In genomic region chr17:32327911-32328310, GRCh38 we compare ENCODE assay signal across 16 cellular contexts.
"Had no signal": no experiment of that assay in that cellular context is flagged by ENCODE, and none has a peak within 500 bp of the region (broad histone marks: within the 10 kb centered on the region; RNA-seq: fewer than 3 reads in every experiment).

No MANE protein-coding gene starts in this region.

- H3K9me3 ChIP-seq: ovary, right atrium auricular region, testis, tibial nerve had no signal

- H3K4me2 ChIP-seq: hepatocyte, smooth muscle cell had no signal

- H3K36me3 ChIP-seq: ovary, right atrium auricular region had no signal

- ATAC-seq: naive thymus-derived CD4-positive, alpha-beta T cell; stimulated activated naive CD8-positive, alpha-beta T cell treated with anti-CD3 and anti-CD28 coated beads, Interleukin-15, Interleukin-2, amounts not matched to agents 100 U/mL and 50 U/mL, for 24 hours had no signal

- H3K9me3 Mint-ChIP-seq: endodermal cell; naive thymus-derived CD4-positive, alpha-beta T cell; neural crest cell had no signal

- H3K27me3 Mint-ChIP-seq: naive thymus-derived CD4-positive, alpha-beta T cell had no signal

- H3K4me1 ChIP-seq: right atrium auricular region, testis had no signal

- DNase-seq: cerebellar nuclear complex; effector CD4-positive, alpha-beta T cell; endodermal cell; erythroblast; foreskin melanocyte; mesendoderm; naive thymus-derived CD4-positive, alpha-beta T cell; stimulated activated CD4-positive, alpha-beta T cell treated with anti-CD3 and anti-CD28 coated beads, Interleukin-2, amount 100 ng/mL, for 48 hours; stimulated activated naive CD8-positive, alpha-beta T cell treated with anti-CD3 and anti-CD28 coated beads, Interleukin-15, Interleukin-2, amounts not matched to agents 100 U/mL and 50 U/mL, for 24 hours; testis had no signal

- H3K4me3 Mint-ChIP-seq: endodermal cell; naive thymus-derived CD4-positive, alpha-beta T cell; neural crest cell had no signal

- H3K27me3 ChIP-seq: hepatocyte, ovary, right atrium auricular region, testis, tibial nerve had no signal

- H3K4me1 Mint-ChIP-seq: neural crest cell had no signal

- H3K27ac ChIP-seq: hepatocyte, ovary, right atrium auricular region, testis, tibial nerve had no signal

- H3K4me3 ChIP-seq: hepatocyte, ovary, right atrium auricular region, smooth muscle cell, testis, tibial nerve had no signal

- H3K27ac Mint-ChIP-seq: endodermal cell; naive thymus-derived CD4-positive, alpha-beta T cell had no signal
